ENCODE assay signal across 10 cellular contexts in the genomic region with DNA sequence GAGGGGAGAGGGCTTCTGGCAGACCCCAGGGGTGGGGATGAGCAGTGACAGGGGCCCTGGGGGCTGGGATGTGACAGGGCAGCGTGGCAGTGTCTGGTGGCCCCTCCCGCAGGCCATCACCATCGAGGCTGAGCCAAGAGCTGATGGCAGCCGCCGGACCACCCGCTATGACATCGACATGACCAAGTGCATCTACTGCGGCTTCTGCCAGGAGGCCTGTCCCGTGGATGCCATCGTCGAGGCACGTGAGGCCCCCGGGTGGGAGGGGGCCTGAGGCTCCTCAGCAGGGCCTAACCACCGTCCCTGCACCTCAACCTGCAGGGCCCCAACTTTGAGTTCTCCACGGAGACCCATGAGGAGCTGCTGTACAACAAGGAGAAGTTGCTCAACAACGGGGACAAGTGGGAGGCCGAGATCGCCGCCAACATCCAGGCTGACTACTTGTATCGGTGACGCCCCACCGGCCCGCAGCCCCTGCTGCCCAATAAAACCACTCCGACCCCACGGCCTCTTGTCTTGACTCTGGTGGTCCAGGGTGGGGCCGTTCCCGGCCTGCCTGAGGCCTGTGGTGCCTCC. TPM values are rescaled to one million over a fixed set of nuclear protein-coding genes. Genes with fewer than 3 reads are reported as not detected.
DNase-seq lines count a peak whose midpoint lies in the region; ATAC-seq and TF ChIP-seq lines count a peak whose summit lies in the region.
"Had no signal": no experiment of that assay in that cellular context is flagged by ENCODE, and none has a peak within 500 bp of the region (broad histone marks: within the 10 kb centered on the region; RNA-seq: fewer than 3 reads in every experiment).

No MANE protein-coding gene starts in this region.

- H3K27me3 ChIP-seq in CD8-positive, alpha-beta T cell (ENCODE audit: insufficient read depth, low read length): no peaks in the 10 kb centered on the region
- H3K27me3 ChIP-seq in Peyer's patch (no peaks in the 10 kb centered on the region), cardiac muscle cell (no peaks in the 10 kb centered on the region), gastrocnemius medialis (no peaks in the 10 kb centered on the region)

- intact Hi-C loops in CD8-positive, alpha-beta T cell (cut with DNase I, micrococcal nuclease): no loop called here
- intact Hi-C loops in gastrocnemius medialis (cut with DNase I; ENCODE audit: low total_unique reads): loop anchor here (5.0 to 10.0 kb wide), 2 partner anchors 34 to 451 kb away; a partner anchor contains a TSS

- in situ Hi-C loops in gastrocnemius medialis (cut with MboI; ENCODE audit: low sequenced_read_pairs in 4 of 4): no loop called here

- TF ChIP-seq POLR2A in Peyer's patch (IDR thresholded peaks at IDR 0.05): no peak
- no peak for TF ChIP-seq POLR2A in gastrocnemius medialis (IDR thresholded peaks at IDR 0.05)

- H3K4me3 ChIP-seq in CD8-positive, alpha-beta T cell (ENCODE audit: low read depth, low read length): no peak overlapping the region
- H3K4me3 ChIP-seq in Peyer's patch (no peak overlapping the region), cardiac muscle cell (no peak overlapping the region), gastrocnemius medialis (no peak overlapping the region)

- no peaks in the 10 kb centered on the region for H3K27me3 Mint-ChIP-seq in CD8-positive, alpha-beta T cell (ENCODE audit: low read depth)

- H3K9me3 ChIP-seq in CD8-positive, alpha-beta T cell (ENCODE audit: low read length): no peaks in the 10 kb centered on the region
- no peaks in the 10 kb centered on the region for H3K9me3 ChIP-seq in Peyer's patch
- no peaks in the 10 kb centered on the region for H3K9me3 ChIP-seq in cardiac muscle cell (ENCODE audit: low read depth)
- no peaks in the 10 kb centered on the region for H3K9me3 ChIP-seq in gastrocnemius medialis

- H3K36me3 Mint-ChIP-seq in CD8-positive, alpha-beta T cell: peaks cover 25% of the 10 kb centered on the region

- peaks cover 30% of the 10 kb centered on the region for H3K4me1 Mint-ChIP-seq in CD8-positive, alpha-beta T cell (ENCODE audit: low read depth)

- no peak overlapping the region for H3K4me3 Mint-ChIP-seq in CD8-positive, alpha-beta T cell

- no peaks in the 10 kb centered on the region for H3K9me3 Mint-ChIP-seq in CD8-positive, alpha-beta T cell

- peak overlapping the region; percentile 79 for H3K27ac Mint-ChIP-seq in CD8-positive, alpha-beta T cell

- no peak for TF ChIP-seq CTCF in CD8-positive, alpha-beta T cell (IDR thresholded peaks at IDR 0.05)
- no peak for TF ChIP-seq CTCF in Peyer's patch (IDR thresholded peaks at IDR 0.05)
- TF ChIP-seq CTCF in cardiac muscle cell (IDR thresholded peaks at IDR 0.05; ENCODE audit: low read depth, low read length): no peak
- TF ChIP-seq CTCF in gastrocnemius medialis (IDR thresholded peaks at IDR 0.05 in 4 of 5, conservative IDR thresholded peaks at IDR 0.05 in 1 of 5): no peak

- H3K27ac ChIP-seq in CD8-positive, alpha-beta T cell (ENCODE audit: low read depth, low read length): no peak overlapping the region
- peak overlapping the region; percentile 86 to 93 (median 90) for H3K27ac ChIP-seq in Peyer's patch
- H3K27ac ChIP-seq in cardiac muscle cell: peak overlapping the region; percentile 88
- H3K27ac ChIP-seq in gastrocnemius medialis: peak overlapping the region; percentile 74 to 88 (median 76)
- H3K27ac ChIP-seq: WERI-Rb-1 had no signal

- H3K36me3 ChIP-seq in CD8-positive, alpha-beta T cell (ENCODE audit: insufficient read depth, low read length): peaks cover 12% of the 10 kb centered on the region
- H3K36me3 ChIP-seq in Peyer's patch: peaks cover 0 to 22% (median 0%) of the 10 kb centered on the region in 3 donors
- H3K36me3 ChIP-seq in cardiac muscle cell: peaks cover 7% of the 10 kb centered on the region
- peaks cover 0 to 13% of the 10 kb centered on the region in 2 donors for H3K36me3 ChIP-seq in gastrocnemius medialis

- H3K4me1 ChIP-seq in CD8-positive, alpha-beta T cell (ENCODE audit: insufficient read depth, low read length): peaks cover 57% of the 10 kb centered on the region
- H3K4me1 ChIP-seq in Peyer's patch (peaks cover 11 to 59% (median 28%) of the 10 kb centered on the region in 4 donors), cardiac muscle cell (ENCODE audit: low read depth) (peaks cover 24% of the 10 kb centered on the region), gastrocnemius medialis (peaks cover 34 to 57% of the 10 kb centered on the region in 2 donors)

- CTCF ChIA-PET in CD8-positive, alpha-beta T cell (lab: Charles Lee): no interaction called here

- no peak for ATAC-seq in CD8-positive, alpha-beta T cell
- ATAC-seq in gastrocnemius medialis (no peak), GM18907 (IDR thresholded peaks at IDR 0.05; ENCODE audit: unreplicated experiment) (no peak), HG03135 (IDR thresholded peaks at IDR 0.05; ENCODE audit: unreplicated experiment) (no peak), HG02610 (IDR thresholded peaks at IDR 0.05; ENCODE audit: unreplicated experiment) (no peak)

- DNase-seq in CD8-positive, alpha-beta T cell: peak in 1 of 7 experiments; percentile 2
- DNase-seq in Peyer's patch (peak in 1 of 3 donors; percentile 20), cardiac muscle cell (ENCODE audit: low read depth in 1 of 2, low spot score in 1 of 2) (no peak), gastrocnemius medialis (no peak), C1 segment of cervical spinal cord (lab: John Stamatoyannopoulos, UW) (no peak)
- DNase-seq: DND-41, WERI-Rb-1 had no signal

- POLR2A ChIA-PET in CD8-positive, alpha-beta T cell (lab: Charles Lee): no interaction called here

RNA-seq across cellular contexts. Expression of a gene that starts 2.6 kb away (rescaled TPM):
- total RNA-seq in CD8-positive, alpha-beta T cell: 100 to 1,000 TPM; 153 to 154 TPM
- total RNA-seq in Peyer's patch: 100 to 1,000 TPM; 239 to 586 (median 464) TPM
- total RNA-seq in cardiac muscle cell: 35.4 and 55.8 TPM in 2 replicates
- polyA plus RNA-seq in cardiac muscle cell: 19.4 and 47.5 TPM in 2 replicates
- 10 to 100 TPM; 13.4 to 24.5 (median 14.1) TPM for total RNA-seq in gastrocnemius medialis

RNA-seq across cellular contexts. Expression of a gene that starts 5.7 kb away (rescaled TPM):
- total RNA-seq in CD8-positive, alpha-beta T cell: 10 to 100 TPM; 59.4 to 63.2 TPM
- total RNA-seq in Peyer's patch (100 to 1,000 TPM; 153 to 195 (median 162) TPM), cardiac muscle cell (330 and 471 TPM in 2 replicates), gastrocnemius medialis (100 to 1,000 TPM; 242 to 432 (median 307) TPM)
- polyA plus RNA-seq in cardiac muscle cell: 473 and 540 TPM in 2 replicates

RNA-seq across cellular contexts. Expression of a gene that starts 26.1 kb away (rescaled TPM):
- not detected for total RNA-seq in CD8-positive, alpha-beta T cell
- total RNA-seq in Peyer's patch: 10 to 100 TPM; 14.9 to 53.5 (median 37.0) TPM
- total RNA-seq in cardiac muscle cell: 0.45 and 1.2 TPM in 2 replicates
- 0.55 and 0.66 TPM in 2 replicates for polyA plus RNA-seq in cardiac muscle cell
- 1 to 10 TPM; 2.2 to 5.1 (median 3.6) TPM for total RNA-seq in gastrocnemius medialis

RNA-seq across cellular contexts. Expression of a gene that starts 32.3 kb away (rescaled TPM):
- 10 to 100 TPM; 14.4 to 15.6 TPM for total RNA-seq in CD8-positive, alpha-beta T cell
- total RNA-seq in Peyer's patch: 100 to 1,000 TPM in 1 of 4 donors, 10 to 100 TPM in 3; 68.7 to 154 (median 91.6) TPM
- total RNA-seq in cardiac muscle cell: 13.6 and 24.0 TPM in 2 replicates
- polyA plus RNA-seq in cardiac muscle cell: 13.2 and 20.0 TPM in 2 replicates
- 1 to 10 TPM; 5.4 to 8.8 (median 6.4) TPM for total RNA-seq in gastrocnemius medialis
